8 cellular contexts compared by ENCODE assay signal in the genomic region with DNA sequence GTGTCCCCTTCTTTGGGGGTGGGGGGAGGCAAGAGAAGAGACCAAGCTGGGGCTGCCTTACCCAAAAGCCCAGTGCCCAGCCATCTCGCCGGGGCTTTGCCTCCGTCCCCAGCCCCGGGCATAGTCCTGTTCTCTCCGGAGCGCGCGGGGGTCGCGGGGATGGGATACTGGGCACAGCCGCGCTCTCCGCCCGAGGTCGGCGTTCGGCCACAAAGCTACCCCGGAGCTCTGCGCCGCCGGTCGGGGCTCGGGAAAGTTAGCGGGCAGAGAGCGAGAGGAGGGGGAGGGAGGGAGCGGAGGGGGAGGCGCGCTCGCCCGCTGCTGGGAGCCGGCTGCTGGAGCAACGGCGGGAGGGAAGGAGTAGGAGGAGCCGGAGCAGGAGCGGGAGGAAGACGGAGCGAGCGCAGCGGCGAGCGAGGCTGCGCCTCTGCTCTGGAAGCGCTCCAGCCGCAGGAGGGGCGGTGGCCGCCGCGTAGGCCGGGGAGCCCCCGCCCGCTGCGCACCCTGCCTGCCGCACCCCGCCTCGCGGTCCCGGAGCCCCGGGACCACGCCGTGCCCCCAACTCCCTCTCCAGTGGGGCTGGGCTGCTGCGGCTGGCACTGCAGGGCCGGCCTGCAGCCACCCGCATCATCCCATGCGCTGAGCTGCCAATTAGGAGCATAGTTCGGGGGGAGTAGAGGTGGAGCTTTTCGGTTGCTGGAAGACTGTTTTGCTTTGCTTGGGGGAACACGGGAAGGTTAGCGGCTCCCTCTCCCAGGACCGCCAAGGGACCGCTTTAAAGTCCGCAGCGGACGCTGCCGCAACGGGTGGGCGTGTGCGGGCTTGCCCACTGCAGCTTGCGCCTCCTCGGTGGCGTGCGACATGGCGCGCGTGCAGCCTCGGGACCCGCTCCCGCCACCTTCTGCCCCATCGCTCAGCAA. TPM values are rescaled to one million over a fixed set of nuclear protein-coding genes. Genes with fewer than 3 reads are reported as not detected.
DNase-seq lines count a peak whose midpoint lies in the region; FAIRE-seq and TF ChIP-seq lines count a peak whose summit lies in the region.

A gene with protein sequence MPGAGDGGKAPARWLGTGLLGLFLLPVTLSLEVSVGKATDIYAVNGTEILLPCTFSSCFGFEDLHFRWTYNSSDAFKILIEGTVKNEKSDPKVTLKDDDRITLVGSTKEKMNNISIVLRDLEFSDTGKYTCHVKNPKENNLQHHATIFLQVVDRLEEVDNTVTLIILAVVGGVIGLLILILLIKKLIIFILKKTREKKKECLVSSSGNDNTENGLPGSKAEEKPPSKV (minus strand): TSS at position 272 of the 920 bp plus-strand sequence. CDS start 150 bp downstream, at position 122.

- intact Hi-C loops in sigmoid colon (cut with DNase I) (no loop called here), posterior vena cava (cut with DNase I) (no loop called here)

- H3K27me3 ChIP-seq in bronchial epithelial cell (ENCODE audit: control insufficient read depth, insufficient read depth, low read length), result peaks cover 4% of the 10 kb centered on the region
- peaks cover 93% of the 10 kb centered on the region for H3K27me3 ChIP-seq in iPS-18a (ENCODE audit: control insufficient read depth, insufficient read depth, low read length)
- H3K27me3 ChIP-seq in sigmoid colon, result peaks cover 7 to 73% (median 49%) of the 10 kb centered on the region in 3 donors

- FAIRE-seq in bronchial epithelial cell (lab: Jason Lieb, UNC), result no peak

- H3K4me1 ChIP-seq in iPS-18a (ENCODE audit: control insufficient read depth, low read depth, low read length) (peaks cover 48% of the 10 kb centered on the region), sigmoid colon (peaks cover 0 to 29% (median 24%) of the 10 kb centered on the region in 4 donors)

- H3K27ac ChIP-seq in iPS-18a (ENCODE audit: low read length) (no peak within 1 kb of the TSS), sigmoid colon (peak within 1 kb of the TSS in 3 of 4 donors; percentile 19 to 34 (median 20))

- H3K9me3 ChIP-seq in iPS-18a (ENCODE audit: control insufficient read depth, low read depth, low read length), result no peaks in the 10 kb centered on the region
- no peaks in the 10 kb centered on the region for H3K9me3 ChIP-seq in sigmoid colon

- TF ChIP-seq CTCF in bronchial epithelial cell (IDR thresholded peaks at IDR 0.05; ENCODE audit: insufficient read depth, low read length, severe bottlenecking) (no peak), sigmoid colon (IDR thresholded peaks at IDR 0.05) (no peak), GM10266 (IDR thresholded peaks at IDR 0.05; ENCODE audit: control insufficient read depth, insufficient read depth, low read depth, missing control alignments) (no peak)

- no peak for TF ChIP-seq POLR2A in sigmoid colon (IDR thresholded peaks at IDR 0.05)

- DNase-seq in activated T-cell treated with anti-CD3 and anti-CD28 coated beads, Interleukin-2, amount 50 U/mL, for 1 hour, result peak; percentile 33
- DNase-seq in activated T-cell treated with anti-CD3 and anti-CD28 coated beads for 4 hours (no peak), NCI-H69 (lab: John Stamatoyannopoulos, UW) (peak; percentile 92), bronchial epithelial cell (ENCODE audit: low read depth) (peak; percentile 50), sigmoid colon (peak; percentile 87), GM10266 (ENCODE audit: extremely low spot score) (no peak), posterior vena cava (ENCODE audit: low spot score) (no peak)

- TF ChIP-seq EP300 in sigmoid colon (IDR thresholded peaks at IDR 0.05), result no peak

- peak within 1 kb of the TSS; percentile 27 for H3K9ac ChIP-seq in iPS-18a (ENCODE audit: low read length)

- 1% methylated on average over 88 of the region's 88 CpGs for WGBS in sigmoid colon, 2 donors

- H3K36me3 ChIP-seq in bronchial epithelial cell (ENCODE audit: control insufficient read depth, insufficient read depth, low read length) (no peaks in the 10 kb centered on the region), iPS-18a (ENCODE audit: control insufficient read depth, low read depth, low read length) (no peaks in the 10 kb centered on the region), sigmoid colon (no peaks in the 10 kb centered on the region)

- H3K4me3 ChIP-seq in bronchial epithelial cell (ENCODE audit: low read depth, low read length) (peak within 1 kb of the TSS; percentile 40), iPS-18a (ENCODE audit: low read length) (peak within 1 kb of the TSS; percentile 76), sigmoid colon (peak within 1 kb of the TSS; percentile 27 to 62 (median 52))

RNA-seq across cellular contexts. Expression of the gene that starts here (rescaled TPM):
- total RNA-seq in bronchial epithelial cell, result 0.53 and 1.2 TPM in 2 replicates
- 1 to 10 TPM; 1.3 to 2.2 (median 1.5) TPM for total RNA-seq in sigmoid colon
- 1 to 10 TPM in 2 of 3 donors, under 1 TPM in 1; 0.92 to 1.3 (median 1.2) TPM for polyA plus RNA-seq in sigmoid colon
- 1 to 10 TPM; 3.5 to 9.8 TPM for total RNA-seq in posterior vena cava

Comparison
In these comparisons a context has a peak if more than half of its experiments do, and no peak if none do; other contexts are left out.
1. DNase-seq: peak in activated T-cell treated with anti-CD3 and anti-CD28 coated beads, Interleukin-2, amount 50 U/mL, for 1 hour (single experiment), NCI-H69 (single experiment), bronchial epithelial cell (single experiment) and sigmoid colon (single experiment); none in activated T-cell treated with anti-CD3 and anti-CD28 coated beads for 4 hours (single experiment), GM10266 (single experiment) and posterior vena cava (single experiment).
2. Peak in every context shown above with its lines, with median percentiles within 50 percentile points of each other: H3K4me3 ChIP-seq.